ENCODE assay signal across 26 cellular contexts in genomic region chr13:72985610-72986009, GRCh38.
"Had no signal": no experiment of that assay in that cellular context is flagged by ENCODE, and none has a peak within 500 bp of the region (broad histone marks: within the 10 kb centered on the region; RNA-seq: fewer than 3 reads in every experiment).

No MANE protein-coding gene starts in this region.

- H3K27me3 ChIP-seq: body of pancreas, colonic mucosa had no signal

- H3K4me1 ChIP-seq: colonic mucosa had no signal

- H3K9me3 ChIP-seq: body of pancreas, colonic mucosa had no signal

- ATAC-seq: activated CD4-positive, CD25-positive, alpha-beta regulatory T cell treated with anti-CD3 and anti-CD28 coated beads, Interleukin-2, amount 50 U/mL, for 24 hours; activated CD8-positive, alpha-beta T cell treated with anti-CD3 and anti-CD28 coated beads for 36 hours; activated T-cell treated with anti-CD3 and anti-CD28 coated beads, Interleukin-2, amount 50 U/mL, for 4 hours; activated T-helper 17 cell treated with anti-CD3 and anti-CD28 coated beads, Interleukin-2, amount 50 U/mL, for 72 hours; body of pancreas; esophagus mucosa; T-cell had no signal

- DNase-seq: activated B cell treated with CpG ODN at 0.5 μM for 24 hours; activated CD4-positive, alpha-beta T cell treated with anti-CD3 and anti-CD28 coated beads for 48 hours; activated CD4-positive, alpha-beta T cell treated with anti-CD3 and anti-CD28 coated beads, Interleukin-2, amount 50 U/mL, for 1 hour; activated CD4-positive, alpha-beta T cell treated with anti-CD3 and anti-CD28 coated beads, Interleukin-2, amount 50 U/mL, for 48 hours; activated CD8-positive, alpha-beta memory T cell treated with anti-CD3 and anti-CD28 coated beads for 24 hours; activated CD8-positive, alpha-beta T cell treated with anti-CD3 and anti-CD28 coated beads for 36 hours; activated effector memory CD4-positive, alpha-beta T cell treated with Interleukin-2 at 50 U/mL for 16 hours; activated gamma-delta T cell treated with Interleukin-2 at 50 U/mL for 16 hours; activated naive CD4-positive, alpha-beta T cell treated with anti-CD3 and anti-CD28 coated beads, Interleukin-2, amount 50 U/mL, for 16 hours; activated naive CD4-positive, alpha-beta T cell treated with Interleukin-2 at 50 U/mL for 16 hours; activated T-cell treated with anti-CD3 and anti-CD28 coated beads, Interleukin-2, amount 50 U/mL, for 4 hours; amygdala; aorta; body of pancreas; caudate nucleus; cerebellar nuclear complex; colonic mucosa; effector CD8-positive, alpha-beta T cell; foreskin fibroblast; SW 1271; T-cell; T1000; WERI-Rb-1 had no signal

- H3K4me3 ChIP-seq: body of pancreas, colonic mucosa had no signal

- H3K36me3 ChIP-seq: colonic mucosa, WERI-Rb-1 had no signal

- H3K27ac ChIP-seq: body of pancreas, colonic mucosa, WERI-Rb-1 had no signal
